8 cellular contexts compared by ENCODE assay signal in genomic region chr19:53537523-53538377, GRCh38. TPM values are rescaled to one million over a fixed set of nuclear protein-coding genes. Genes with fewer than 3 reads are reported as not detected.
DNase-seq lines count a peak whose midpoint lies in the region; ATAC-seq, FAIRE-seq and TF ChIP-seq lines count a peak whose summit lies in the region.

Gene ZNF331 (plus strand): TSS chr19:53538145. CDS start chr19:53569377, 31,232 bp downstream.

- H2AFZ ChIP-seq in PC-3 (ENCODE audit: low read length) = peak within 1 kb of the TSS; percentile 64

- H3K4me3 ChIP-seq in PC-3 (ENCODE audit: low read length) (peak within 1 kb of the TSS; percentile 77), neutrophil (ENCODE audit: low read depth in 1 of 2, low read length in 1 of 2) (peak within 1 kb of the TSS; percentile 53 to 59)

- no peaks in the 10 kb centered on the region for H3K9me2 ChIP-seq in PC-3 (replicated peaks; ENCODE audit: low read length)

- TF ChIP-seq CTCF in PC-3 (conservative IDR thresholded peaks at IDR 0.05; ENCODE audit: low read depth, low read length) (no peak), neutrophil (IDR thresholded peaks at IDR 0.05) (no peak)

- peaks cover 24% of the 10 kb centered on the region for H3K36me3 ChIP-seq in PC-3 (ENCODE audit: low read depth, low read length)
- no peaks in the 10 kb centered on the region for H3K36me3 ChIP-seq in neutrophil

- intact Hi-C loops in PC-3 (cut with micrococcal nuclease) = no loop called here

- POLR2A ChIA-PET in PC-3 (lab: Charles Lee; ENCODE audit: unreplicated experiment) = no interaction called here

- H3K27ac ChIP-seq in PC-3 (ENCODE audit: low read length) (peak within 1 kb of the TSS; percentile 81), neutrophil (no peak within 1 kb of the TSS), substantia nigra (ENCODE audit: low read depth, low read length, poor library complexity, severe bottlenecking) (peak within 1 kb of the TSS; percentile 78)

- peak within 1 kb of the TSS; percentile 96 for H3K9ac ChIP-seq in PC-3 (ENCODE audit: low read length)

- no peak for FAIRE-seq in frontal cortex (lab: Jason Lieb, UNC)

- H4K20me1 ChIP-seq in PC-3 (ENCODE audit: low read length) = no peaks in the 10 kb centered on the region

- no TSS peak for BruUV-seq in PC-3 (replicated peaks; lab: Mats Ljungman, UMichigan)

- DNase-seq in NCI-H1436 (lab: John Stamatoyannopoulos, UW) = peak; percentile 37
- DNase-seq in NCI-H1436 treated with DMSO at 0.1 percent for 48 hours (lab: John Stamatoyannopoulos, UW) = no peak
- DNase-seq in PC-3 = peak; percentile 78
- DNase-seq in activated gamma-delta T cell (lab: John Stamatoyannopoulos, UW) = peak; percentile 91
- peak; percentile 72 to 77 for DNase-seq in frontal cortex (ENCODE audit: low spot score in 2 of 2)
- DNase-seq in substantia nigra (lab: John Stamatoyannopoulos, UW) = peak in 48 of 49 donors; percentile 21 to 86 (median 66)

- H3K9me3 ChIP-seq in PC-3 (ENCODE audit: low read length) (no peaks in the 10 kb centered on the region), neutrophil (no peaks in the 10 kb centered on the region)

- H3F3A ChIP-seq in PC-3 (ENCODE audit: low read length, unreplicated experiment) = no peaks in the 10 kb centered on the region

- CTCF ChIA-PET in PC-3 (lab: Charles Lee) = no interaction called here

- H3K79me2 ChIP-seq in PC-3 (ENCODE audit: low read length) = peaks cover 30% of the 10 kb centered on the region

- peak within 1 kb of the TSS; percentile 91 for H3K4me2 ChIP-seq in PC-3 (ENCODE audit: low read length)

- H3K27me3 ChIP-seq in PC-3 (ENCODE audit: low read length) = no peaks in the 10 kb centered on the region
- H3K27me3 ChIP-seq in neutrophil = peaks cover 8% of the 10 kb centered on the region

- ATAC-seq in HG03060 (IDR thresholded peaks at IDR 0.05; ENCODE audit: low read depth, unreplicated experiment) (peak; percentile 40), PC-3 (peak; percentile 70)

- H3K4me1 ChIP-seq in PC-3 (ENCODE audit: insufficient read depth, low read length) = peaks cover 23% of the 10 kb centered on the region
- peaks cover 0 to 10% of the 10 kb centered on the region in 2 experiments for H3K4me1 ChIP-seq in neutrophil (ENCODE audit: control insufficient read depth in 1 of 2, insufficient read depth in 1 of 2, low read depth in 1 of 2, low read length in 1 of 2)

RNA-seq across cellular contexts. Expression of gene ZNF331, which starts in this region (rescaled TPM):
- total RNA-seq in PC-3 (2014; rRNA removed) (28.0 and 32.5 TPM in 2 replicates), frontal cortex (14.7 TPM)
